23 cellular contexts compared by ENCODE assay signal in the genomic region with DNA sequence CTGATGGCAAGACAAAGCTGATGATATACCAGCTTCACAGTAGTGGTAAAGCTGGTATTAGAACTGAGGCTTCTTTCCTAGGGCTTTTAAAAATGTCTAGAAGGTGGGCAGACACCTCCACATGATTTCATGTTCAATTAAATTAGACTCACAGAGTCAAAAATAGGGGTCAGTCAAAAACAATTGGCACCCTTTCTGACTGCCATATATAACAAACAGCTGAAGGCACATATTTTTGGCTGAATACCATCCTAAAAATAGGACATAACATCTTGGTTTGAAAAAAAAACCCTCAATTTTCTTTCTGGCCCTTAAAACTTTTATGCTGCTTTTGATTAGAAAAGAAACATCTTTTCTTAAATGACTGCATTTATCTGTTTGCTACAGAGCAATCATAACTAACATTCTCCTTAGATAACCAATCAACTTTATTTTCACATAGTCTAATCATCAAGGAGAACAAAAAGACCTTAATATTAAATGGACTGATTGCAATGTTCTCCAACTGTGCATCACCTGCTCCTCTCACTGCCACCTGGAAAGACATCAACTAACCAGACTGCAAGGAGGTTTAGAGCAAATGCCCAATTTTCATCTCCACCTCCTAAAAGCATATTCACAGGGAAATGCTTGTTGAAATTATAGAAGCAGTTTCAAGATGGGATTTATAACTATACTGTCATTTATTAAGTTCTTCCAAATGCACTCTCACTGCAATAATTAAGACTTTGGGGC. TPM values are rescaled to one million over a fixed set of nuclear protein-coding genes. Genes with fewer than 3 reads are reported as not detected.
DNase-seq lines count a peak whose midpoint lies in the region; ATAC-seq, FAIRE-seq and TF ChIP-seq lines count a peak whose summit lies in the region.
"Had no signal": no experiment of that assay in that cellular context is flagged by ENCODE, and none has a peak within 500 bp of the region (broad histone marks: within the 10 kb centered on the region; RNA-seq: fewer than 3 reads in every experiment).

No MANE protein-coding gene starts in this region.

- no peaks in the 10 kb centered on the region; the same call in 2 of the 3 replicates for H3K9me3 ChIP-seq in GM12878 (replicated peaks; ENCODE audit: control insufficient read depth, insufficient read depth, low read length)
- H3K9me3 ChIP-seq: suprapubic skin had no signal

- TF ChIP-seq POLR2A in GM12878 (IDR thresholded peaks at IDR 0.05; ENCODE audit: low read depth, low read length), result no peak

- no peak overlapping the region for H3K4me3 ChIP-seq in GM12878
- H3K4me3 ChIP-seq: suprapubic skin had no signal

- no peak for TF ChIP-seq RAD21 in GM12878 (IDR thresholded peaks at IDR 0.05; ENCODE audit: insufficient read depth, low read depth, low read length)

- H3K9ac ChIP-seq in GM12878 (ENCODE audit: control insufficient read depth, insufficient read depth, low read length), result no peak overlapping the region

- no TSS peak for BruUV-seq in GM12878 (replicated peaks; lab: Mats Ljungman, UMichigan)

- peaks cover 26% of the 10 kb centered on the region for H3K79me2 ChIP-seq in GM12878 (ENCODE audit: control insufficient read depth, insufficient read depth, low read length)

- TF ChIP-seq CTCF in GM12878 (IDR thresholded peaks at IDR 0.05 in 2 of 3, conservative IDR thresholded peaks at IDR 0.05 in 1 of 3; ENCODE audit: control insufficient read depth in 2 of 3, extremely low read depth in 1 of 3, insufficient read depth in 1 of 3, low read depth in 3 of 3, low read length in 3 of 3), result no peak

- SMC1A ChIA-PET in GM12878 (lab: Charles Lee; ENCODE audit: uncharacterized antibody, unreplicated experiment), result interaction anchor here (1.4 kb wide), 1 partner anchor 11 kb away, joined by 4 read pairs; no protein-coding TSS in a partner anchor

- POLR2A ChIA-PET in GM12878 (lab: Charles Lee), result no interaction called here

- ATAC-seq in GM12878 (no peak), HG02610 (IDR thresholded peaks at IDR 0.05; ENCODE audit: unreplicated experiment) (no peak)
- no peak for ATAC-seq in stimulated activated effector memory CD8-positive, alpha-beta T cell treated with anti-CD3 and anti-CD28 coated beads, Interleukin-12 subunit alpha, Interleukin-12 subunit beta, amount 100 ng/mL, for 72 hours
- ATAC-seq: esophagus mucosa, left lobe of liver, sciatic nerve, SK-N-SH treated with all-trans-retinoic acid at 6 μM for 48 hours had no signal

- no peak overlapping the region for H3K27ac ChIP-seq in GM12878 (ENCODE audit: control insufficient read depth, insufficient read depth)
- H3K27ac ChIP-seq: suprapubic skin had no signal

- peaks cover 14% of the 10 kb centered on the region for H3K4me1 Mint-ChIP-seq in activated naive CD4-positive, alpha-beta T cell treated with anti-CD3 and anti-CD28 coated beads for 36 hours (ENCODE audit: low read depth)
- peaks cover 19% of the 10 kb centered on the region for H3K4me1 Mint-ChIP-seq in stimulated activated effector memory CD8-positive, alpha-beta T cell treated with anti-CD3 and anti-CD28 coated beads, Interleukin-12 subunit alpha, Interleukin-12 subunit beta, amount 100 ng/mL, for 72 hours

- no peaks in the 10 kb centered on the region for H3K4me1 ChIP-seq in GM12878 (ENCODE audit: control insufficient read depth, insufficient read depth, low read length)

- no peak for TF ChIP-seq EP300 in GM12878 (IDR thresholded peaks at IDR 0.05; ENCODE audit: borderline replicate concordance in 1 of 2, control insufficient read depth in 1 of 2, low read depth in 2 of 2, low read length in 2 of 2)

- peak overlapping the region; percentile 94 for H3K27ac Mint-ChIP-seq in activated naive CD4-positive, alpha-beta T cell treated with anti-CD3 and anti-CD28 coated beads for 36 hours
- H3K27ac Mint-ChIP-seq in stimulated activated effector memory CD8-positive, alpha-beta T cell treated with anti-CD3 and anti-CD28 coated beads, Interleukin-12 subunit alpha, Interleukin-12 subunit beta, amount 100 ng/mL, for 72 hours, result peak overlapping the region; percentile 79
- H3K27ac Mint-ChIP-seq: H9, IgD-negative memory B cell, mesothelial cell of epicardium had no signal

- peaks cover 9% of the 10 kb centered on the region for H3K36me3 Mint-ChIP-seq in activated naive CD4-positive, alpha-beta T cell treated with anti-CD3 and anti-CD28 coated beads for 36 hours (ENCODE audit: low read depth)
- H3K36me3 Mint-ChIP-seq in stimulated activated effector memory CD8-positive, alpha-beta T cell treated with anti-CD3 and anti-CD28 coated beads, Interleukin-12 subunit alpha, Interleukin-12 subunit beta, amount 100 ng/mL, for 72 hours, result peaks cover 23% of the 10 kb centered on the region

- RAD21 ChIA-PET in GM12878 (lab: Charles Lee; ENCODE audit: unreplicated experiment), result no interaction called here

- H4K20me1 ChIP-seq in GM12878 (ENCODE audit: control insufficient read depth, insufficient read depth), result no peaks in the 10 kb centered on the region

- no peak for FAIRE-seq in GM12878 (lab: Jason Lieb, UNC)
- FAIRE-seq: G401.6 had no signal

- intact Hi-C loops in activated naive CD4-positive, alpha-beta T cell treated with anti-CD3 and anti-CD28 coated beads for 36 hours (cut with micrococcal nuclease), result no loop called here
- intact Hi-C loops in GM12878 (cut with micrococcal nuclease; ENCODE audit: unreplicated experiment), result no loop called here

- H3K4me2 ChIP-seq in GM12878 (ENCODE audit: control insufficient read depth, insufficient read depth), result peak overlapping the region; percentile 35

- H3K27me3 Mint-ChIP-seq in activated naive CD4-positive, alpha-beta T cell treated with anti-CD3 and anti-CD28 coated beads for 36 hours (ENCODE audit: low read depth), result no peaks in the 10 kb centered on the region
- H3K27me3 Mint-ChIP-seq: IgD-negative memory B cell had no signal

- H2AFZ ChIP-seq in GM12878 (ENCODE audit: control insufficient read depth, low read depth, low read length), result no peak overlapping the region

- H3K36me3 ChIP-seq in GM12878 (ENCODE audit: control insufficient read depth in 2 of 2, insufficient read depth in 2 of 2, low read length in 1 of 2), result no peaks in the 10 kb centered on the region
- H3K36me3 ChIP-seq: suprapubic skin had no signal

- peak overlapping the region; percentile 70 for H3K4me3 Mint-ChIP-seq in activated naive CD4-positive, alpha-beta T cell treated with anti-CD3 and anti-CD28 coated beads for 36 hours
- H3K4me3 Mint-ChIP-seq in stimulated activated effector memory CD8-positive, alpha-beta T cell treated with anti-CD3 and anti-CD28 coated beads, Interleukin-12 subunit alpha, Interleukin-12 subunit beta, amount 100 ng/mL, for 72 hours, result peak overlapping the region; percentile 88
- H3K4me3 Mint-ChIP-seq: H9, mesothelial cell of epicardium had no signal

- in situ Hi-C loops in GM12878 (cut with MboI), result no loop called here

- H3K9me3 Mint-ChIP-seq in activated naive CD4-positive, alpha-beta T cell treated with anti-CD3 and anti-CD28 coated beads for 36 hours, result no peaks in the 10 kb centered on the region
- no peaks in the 10 kb centered on the region for H3K9me3 Mint-ChIP-seq in stimulated activated effector memory CD8-positive, alpha-beta T cell treated with anti-CD3 and anti-CD28 coated beads, Interleukin-12 subunit alpha, Interleukin-12 subunit beta, amount 100 ng/mL, for 72 hours
- H3K9me3 Mint-ChIP-seq: H9, IgD-negative memory B cell, immature natural killer cell had no signal

- DNase-seq in activated naive CD4-positive, alpha-beta T cell treated with anti-CD3 and anti-CD28 coated beads for 36 hours, result no peak
- no peak for DNase-seq in activated naive CD4-positive, alpha-beta T cell (lab: John Stamatoyannopoulos, UW)
- DNase-seq in NCI-H69 (lab: John Stamatoyannopoulos, UW) (peak; percentile 24), GM12878 (ENCODE audit: low read depth, low spot score) (no peak), RPMI8226 (no peak)
- no peak for DNase-seq in stimulated activated effector memory CD8-positive, alpha-beta T cell treated with anti-CD3 and anti-CD28 coated beads, Interleukin-12 subunit alpha, Interleukin-12 subunit beta, amount 100 ng/mL, for 72 hours (ENCODE audit: low spot score in 2 of 2)
- DNase-seq: activated CD4-positive, CD25-positive, alpha-beta regulatory T cell; activated gamma-delta T cell treated with Interleukin-2 at 50 U/mL for 16 hours; DMS153; foreskin melanocyte; H9; NCI-H1417 treated with DMSO at 0.1 percent for 48 hours; NCI-H510A treated with DMSO at 0.1 percent for 48 hours had no signal

- CTCF ChIA-PET in activated naive CD4-positive, alpha-beta T cell treated with anti-CD3 and anti-CD28 coated beads for 36 hours (lab: Charles Lee), result interaction anchor here (0.5 to 1.5 kb wide), 2 partner anchors 14 to 424 kb away, joined by 3 to 4 read pairs; no protein-coding TSS in a partner anchor
- CTCF ChIA-PET in GM12878 (lab: Yijun Ruan, JAX), result no interaction called here

- no peaks in the 10 kb centered on the region for H3K27me3 ChIP-seq in GM12878 (replicated peaks in 1 of 2; ENCODE audit: control insufficient read depth in 2 of 2, insufficient read depth in 2 of 2, low read length in 1 of 2)
- H3K27me3 ChIP-seq: suprapubic skin had no signal

RNA-seq across cellular contexts. Expression of a gene that starts 3.2 kb away (rescaled TPM):
- 10 to 100 TPM; 16.1 to 17.3 TPM for total RNA-seq in activated naive CD4-positive, alpha-beta T cell treated with anti-CD3 and anti-CD28 coated beads for 36 hours
- total RNA-seq in GM12878 (2013; cell fraction: nucleolus; rRNA removed), result 7.8 and 9.2 TPM in 2 replicates
- total RNA-seq in GM12878 (2014; rRNA removed), result 4.5 and 5.1 TPM in 2 replicates
- total RNA-seq in GM12878 (2014; rRNA removed; fragmentation: Illumina TruSeq; extraction: Trizol), result 5.3 and 5.7 TPM in 2 replicates
- 7.8 and 8.3 TPM in 2 replicates for total RNA-seq in GM12878 (2021)
- 1.5 TPM for polyA plus RNA-seq in GM12878 (2011; ENCODE audit: low read depth)
- 5.7 and 11.6 TPM in 2 replicates for polyA plus RNA-seq in GM12878 (2011; rRNA removed)
- 1.8 and 2.1 TPM in 2 replicates for polyA plus RNA-seq in GM12878 (2011; cell fraction: cytosol; rRNA removed)
- 2.3 and 2.9 TPM in 2 replicates for polyA plus RNA-seq in GM12878 (2011; cell fraction: nucleus; rRNA removed)
- polyA plus RNA-seq in GM12878 (2012), result 2.3 and 2.9 TPM in 2 replicates
- 5.4 and 5.5 TPM in 2 replicates for polyA plus RNA-seq in GM12878 (2014; fragmentation: Illumina TruSeq; extraction: Trizol)
- 1 to 10 TPM; 1.0 to 1.4 TPM for polyA plus RNA-seq in GM12878 (2014; fragmentation: Nextera tagmentation; extraction: Ambion mirVana)
- 2.4 and 3.0 TPM in 2 replicates for polyA plus RNA-seq in GM12878 (2014; rRNA removed)
- polyA plus RNA-seq in GM12878 (2016; fragmentation: Nextera tagmentation; extraction: Ambion mirVana), result 1 to 10 TPM; 5.4 to 5.5 TPM
- 2.2 and 4.5 TPM in 2 replicates for polyA minus RNA-seq in GM12878 (2011; rRNA and poly(A)+ RNA removed)
- 1.6 and 1.9 TPM in 2 replicates for polyA minus RNA-seq in GM12878 (2011; cell fraction: cytosol; rRNA and poly(A)+ RNA removed)
- polyA minus RNA-seq in GM12878 (2011; cell fraction: nucleus; rRNA and poly(A)+ RNA removed), result 2.2 and 2.9 TPM in 2 replicates

RNA-seq across cellular contexts. Expression of a gene that starts 3.3 kb away (rescaled TPM):
- 10 to 100 TPM; 32.4 to 35.5 TPM for total RNA-seq in activated naive CD4-positive, alpha-beta T cell treated with anti-CD3 and anti-CD28 coated beads for 36 hours
- total RNA-seq in GM12878 (2013; cell fraction: nucleolus; rRNA removed), result 22.6 and 24.3 TPM in 2 replicates
- total RNA-seq in GM12878 (2014; rRNA removed) (29.6 and 31.6 TPM in 2 replicates), GM12878 (2014; rRNA removed; fragmentation: Illumina TruSeq; extraction: Trizol) (33.4 and 35.1 TPM in 2 replicates), GM12878 (2021) (38.8 and 43.8 TPM in 2 replicates)
- polyA plus RNA-seq in GM12878 (2011; ENCODE audit: low read depth), result 6.9 TPM
- polyA plus RNA-seq in GM12878 (2011; rRNA removed) (15.9 and 23.4 TPM in 2 replicates), GM12878 (2014; fragmentation: Illumina TruSeq; extraction: Trizol) (35.2 and 40.4 TPM in 2 replicates), GM12878 (2014; fragmentation: Nextera tagmentation; extraction: Ambion mirVana) (1 to 10 TPM; 6.8 to 9.2 TPM), GM12878 (2014; rRNA removed) (26.0 and 27.8 TPM in 2 replicates), GM12878 (2016; fragmentation: Nextera tagmentation; extraction: Ambion mirVana) (10 to 100 TPM; 56.1 to 56.9 TPM)
- 11.4 and 11.6 TPM in 2 replicates for polyA plus RNA-seq in GM12878 (2011; cell fraction: cytosol; rRNA removed)
- polyA plus RNA-seq in GM12878 (2011; cell fraction: nucleus; rRNA removed), result 6.4 and 7.1 TPM in 2 replicates
- 8.4 and 10.3 TPM in 2 replicates for polyA plus RNA-seq in GM12878 (2012)
- 28.8 and 32.2 TPM in 2 replicates for polyA minus RNA-seq in GM12878 (2011; rRNA and poly(A)+ RNA removed)
- 7.1 and 11.5 TPM in 2 replicates for polyA minus RNA-seq in GM12878 (2011; cell fraction: cytosol; rRNA and poly(A)+ RNA removed)
- 4.8 and 7.5 TPM in 2 replicates for polyA minus RNA-seq in GM12878 (2011; cell fraction: nucleus; rRNA and poly(A)+ RNA removed)
